In the genomic region with DNA sequence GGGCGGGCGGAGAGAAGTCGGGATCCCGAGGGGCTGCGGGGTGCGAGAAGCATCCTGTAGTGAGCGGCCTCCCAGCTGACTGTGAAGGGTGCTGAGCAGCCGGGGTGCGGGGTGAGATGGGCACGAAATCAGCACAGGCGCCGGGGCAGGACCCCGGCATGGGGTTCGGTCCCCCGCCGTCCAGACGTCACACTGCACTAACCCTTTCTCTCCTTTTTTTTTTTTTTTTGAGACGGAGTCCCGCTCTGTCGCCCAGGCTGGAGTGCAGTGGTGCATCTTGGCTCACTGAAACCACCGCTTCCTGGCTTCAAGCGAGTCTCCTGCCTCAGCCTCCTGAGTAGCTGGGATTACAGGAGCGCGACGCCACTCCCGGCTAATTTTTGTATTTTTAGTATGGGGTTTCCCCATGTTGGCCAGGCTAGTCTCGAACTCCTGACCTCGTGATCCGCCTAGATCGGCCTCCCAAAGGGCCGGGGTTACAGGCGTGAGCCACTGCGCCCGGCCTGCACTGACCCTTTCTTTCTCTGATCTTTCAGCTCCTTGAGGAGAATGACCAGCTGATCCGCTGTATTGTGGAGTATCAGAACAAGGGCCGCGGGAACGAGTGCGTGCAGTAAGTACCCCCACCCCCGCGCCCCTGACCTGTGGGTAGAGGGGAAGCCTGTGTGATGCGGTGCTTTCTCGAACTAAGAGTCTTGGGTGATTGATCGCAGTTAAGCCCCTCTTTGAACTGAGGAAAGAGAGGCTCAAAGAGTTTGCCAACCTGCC, we compare ENCODE assay signal across 8 cellular contexts.
DNase-seq lines count a peak whose midpoint lies in the region; ATAC-seq and TF ChIP-seq lines count a peak whose summit lies in the region.

No MANE protein-coding gene starts in this region.

- H3K27ac ChIP-seq in SU-DHL-6 (ENCODE audit: low read depth, low read length): peak overlapping the region; percentile 70

- H3K36me3 ChIP-seq in SU-DHL-6 (ENCODE audit: low read length): peaks cover 25% of the 10 kb centered on the region

- no peak for ATAC-seq in GM18502 (IDR thresholded peaks at IDR 0.05; ENCODE audit: poor library complexity, unreplicated experiment)

- no peaks in the 10 kb centered on the region for H3K27me3 ChIP-seq in SU-DHL-6 (ENCODE audit: low read length)

- peak overlapping the region; percentile 85 for H3K4me3 ChIP-seq in SU-DHL-6 (ENCODE audit: insufficient read depth, low read length, poor library complexity, severe bottlenecking)
- H3K4me3 ChIP-seq in fibroblast of mammary gland (ENCODE audit: control insufficient read depth, low read depth, low read length): peak overlapping the region; percentile 75

- H3K9ac ChIP-seq in SU-DHL-6 (ENCODE audit: low read length): peak overlapping the region; percentile 94

- DNase-seq in DMS 273 (lab: John Stamatoyannopoulos, UW; ENCODE audit: unreplicated experiment): peak; percentile 22
- DNase-seq in DMS 273 treated with DMSO at 0.1 percent for 48 hours (lab: John Stamatoyannopoulos, UW): no peak
- peak; percentile 14 for DNase-seq in fibroblast of mammary gland (ENCODE audit: low read depth)
- DNase-seq in retina: peak; percentile 65
- no peak for DNase-seq in LoVo (ENCODE audit: low spot score)
- DNase-seq in dedifferentiated amniotic fluid mesenchymal stem cell (ENCODE audit: extremely low spot score): no peak

- TF ChIP-seq CTCF in SU-DHL-6 (IDR thresholded peaks at IDR 0.05; ENCODE audit: insufficient read depth, low read length, poor library complexity, severe bottlenecking) (no peak), fibroblast of mammary gland (conservative IDR thresholded peaks at IDR 0.05; ENCODE audit: control insufficient read depth, insufficient read depth, low read depth, low read length) (no peak)

- no peak overlapping the region for H2AFZ ChIP-seq in SU-DHL-6 (ENCODE audit: low read depth, low read length, severe bottlenecking)

- H3K9me2 ChIP-seq in SU-DHL-6 (replicated peaks; ENCODE audit: insufficient read depth, low read length): no peaks in the 10 kb centered on the region

- peak overlapping the region; percentile 97 for H3K4me2 ChIP-seq in SU-DHL-6 (ENCODE audit: low read depth, low read length, poor library complexity, severe bottlenecking)

- 0 out of 2 replicates have a peak, but pooled peaks cover 4% of the 10 kb centered on the region for H4K20me1 ChIP-seq in SU-DHL-6 (ENCODE audit: low read depth, low read length)

- H3K9me3 ChIP-seq in SU-DHL-6 (ENCODE audit: insufficient read depth, low read length): no peaks in the 10 kb centered on the region

- peaks cover 41% of the 10 kb centered on the region for H3K79me2 ChIP-seq in SU-DHL-6 (ENCODE audit: insufficient read depth, low read length)

- H3F3A ChIP-seq in SU-DHL-6 (ENCODE audit: insufficient read depth): peaks cover 32% of the 10 kb centered on the region

Comparison
In these comparisons a context has a peak if more than half of its experiments do, and no peak if none do; other contexts are left out.
1. DNase-seq: peak in DMS 273 (single experiment), fibroblast of mammary gland (single experiment) and retina (single experiment); none in DMS 273 treated with DMSO at 0.1 percent for 48 hours (single experiment), LoVo (single experiment) and dedifferentiated amniotic fluid mesenchymal stem cell (single experiment).